Comparison of ENCODE assay signal across 1 cellular context in the genomic region with DNA sequence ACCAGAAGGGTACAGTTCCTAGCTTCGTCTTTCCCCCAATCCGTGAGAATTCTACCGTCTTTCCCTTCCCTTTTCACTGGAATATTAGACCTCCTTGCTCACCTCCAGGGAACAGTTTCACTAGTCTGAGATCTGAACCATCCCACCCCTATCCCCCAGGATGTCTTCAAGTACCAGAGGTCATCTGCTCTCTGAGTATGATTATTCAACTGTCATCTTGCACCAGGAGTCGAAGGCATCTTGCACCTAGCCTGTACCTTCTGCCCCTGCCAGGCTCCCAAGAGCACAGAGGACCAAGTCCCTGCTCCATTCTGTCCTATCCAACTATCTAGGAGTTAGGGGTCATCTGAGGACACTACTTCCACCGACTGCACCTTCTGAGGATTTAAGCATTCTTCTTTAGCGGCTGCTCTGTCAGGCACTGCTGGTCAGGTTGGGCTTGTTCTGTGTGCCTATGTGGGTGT.
TF ChIP-seq lines count a peak whose summit lies in the region.

No MANE protein-coding gene starts in this region.

TF ChIP-seq in GM23338, 12 proteins besides CTCF, POLR2A, EP300 and RAD21 (continued from another document):
- TF ChIP-seq, protein P1, sequence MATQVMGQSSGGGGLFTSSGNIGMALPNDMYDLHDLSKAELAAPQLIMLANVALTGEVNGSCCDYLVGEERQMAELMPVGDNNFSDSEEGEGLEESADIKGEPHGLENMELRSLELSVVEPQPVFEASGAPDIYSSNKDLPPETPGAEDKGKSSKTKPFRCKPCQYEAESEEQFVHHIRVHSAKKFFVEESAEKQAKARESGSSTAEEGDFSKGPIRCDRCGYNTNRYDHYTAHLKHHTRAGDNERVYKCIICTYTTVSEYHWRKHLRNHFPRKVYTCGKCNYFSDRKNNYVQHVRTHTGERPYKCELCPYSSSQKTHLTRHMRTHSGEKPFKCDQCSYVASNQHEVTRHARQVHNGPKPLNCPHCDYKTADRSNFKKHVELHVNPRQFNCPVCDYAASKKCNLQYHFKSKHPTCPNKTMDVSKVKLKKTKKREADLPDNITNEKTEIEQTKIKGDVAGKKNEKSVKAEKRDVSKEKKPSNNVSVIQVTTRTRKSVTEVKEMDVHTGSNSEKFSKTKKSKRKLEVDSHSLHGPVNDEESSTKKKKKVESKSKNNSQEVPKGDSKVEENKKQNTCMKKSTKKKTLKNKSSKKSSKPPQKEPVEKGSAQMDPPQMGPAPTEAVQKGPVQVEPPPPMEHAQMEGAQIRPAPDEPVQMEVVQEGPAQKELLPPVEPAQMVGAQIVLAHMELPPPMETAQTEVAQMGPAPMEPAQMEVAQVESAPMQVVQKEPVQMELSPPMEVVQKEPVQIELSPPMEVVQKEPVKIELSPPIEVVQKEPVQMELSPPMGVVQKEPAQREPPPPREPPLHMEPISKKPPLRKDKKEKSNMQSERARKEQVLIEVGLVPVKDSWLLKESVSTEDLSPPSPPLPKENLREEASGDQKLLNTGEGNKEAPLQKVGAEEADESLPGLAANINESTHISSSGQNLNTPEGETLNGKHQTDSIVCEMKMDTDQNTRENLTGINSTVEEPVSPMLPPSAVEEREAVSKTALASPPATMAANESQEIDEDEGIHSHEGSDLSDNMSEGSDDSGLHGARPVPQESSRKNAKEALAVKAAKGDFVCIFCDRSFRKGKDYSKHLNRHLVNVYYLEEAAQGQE (IDR thresholded peaks at IDR 0.05; ENCODE audit: unreplicated experiment) = no peak
- no peak for TF ChIP-seq STAT1 (IDR thresholded peaks at IDR 0.05; ENCODE audit: unreplicated experiment)
- TF ChIP-seq JUNB (IDR thresholded peaks at IDR 0.05; ENCODE audit: unreplicated experiment) = no peak
- no peak for TF ChIP-seq NANOG (IDR thresholded peaks at IDR 0.05; ENCODE audit: borderline replicate concordance)
- no peak for TF ChIP-seq ZNF331 (CRISPR knock-in tag; IDR thresholded peaks at IDR 0.05; ENCODE audit: low read depth)
- TF ChIP-seq, protein P2, sequence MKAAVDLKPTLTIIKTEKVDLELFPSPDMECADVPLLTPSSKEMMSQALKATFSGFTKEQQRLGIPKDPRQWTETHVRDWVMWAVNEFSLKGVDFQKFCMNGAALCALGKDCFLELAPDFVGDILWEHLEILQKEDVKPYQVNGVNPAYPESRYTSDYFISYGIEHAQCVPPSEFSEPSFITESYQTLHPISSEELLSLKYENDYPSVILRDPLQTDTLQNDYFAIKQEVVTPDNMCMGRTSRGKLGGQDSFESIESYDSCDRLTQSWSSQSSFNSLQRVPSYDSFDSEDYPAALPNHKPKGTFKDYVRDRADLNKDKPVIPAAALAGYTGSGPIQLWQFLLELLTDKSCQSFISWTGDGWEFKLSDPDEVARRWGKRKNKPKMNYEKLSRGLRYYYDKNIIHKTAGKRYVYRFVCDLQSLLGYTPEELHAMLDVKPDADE (IDR thresholded peaks at IDR 0.05) = no peak
- TF ChIP-seq POLR2AphosphoS5 (IDR thresholded peaks at IDR 0.05; ENCODE audit: low read depth) = no peak
- TF ChIP-seq CREB1 (CRISPR knock-in tag; IDR thresholded peaks at IDR 0.05; ENCODE audit: low read depth) = no peak
- no peak for TF ChIP-seq EZH2 (IDR thresholded peaks at IDR 0.05; ENCODE audit: low read depth, unreplicated experiment)
- no peak for TF ChIP-seq ZNF114 (CRISPR knock-in tag; IDR thresholded peaks at IDR 0.05)
- no peak for TF ChIP-seq EZH2phosphoT487 (IDR thresholded peaks at IDR 0.05; ENCODE audit: unreplicated experiment)
TF ChIP-seq in GM23338: peak in this region for 0.
